In genomic region chr20:56418385-56418861, GRCh38 we compare ENCODE assay signal across 13 cellular contexts. TPM values are rescaled to one million over a fixed set of nuclear protein-coding genes. Genes with fewer than 3 reads are reported as not detected.
A peak's percentile ranks its signal among the peaks of the same experiment; 100 is the strongest.
DNase-seq lines count a peak whose midpoint lies in the region; ATAC-seq and TF ChIP-seq lines count a peak whose summit lies in the region.
"Had no signal": no experiment of that assay in that cellular context is flagged by ENCODE, and none has a peak within 500 bp of the region (broad histone marks: within the 10 kb centered on the region; RNA-seq: fewer than 3 reads in every experiment).

No MANE protein-coding gene starts in this region.

- H3K27me3 ChIP-seq in colonic mucosa (no peaks in the 10 kb centered on the region), WERI-Rb-1 (ENCODE audit: insufficient read depth, low read depth, severe bottlenecking) (peaks cover 24% of the 10 kb centered on the region)

- H3K9ac ChIP-seq in colonic mucosa (ENCODE audit: low read depth in 2 of 2, low read length in 2 of 2): no peak overlapping the region

- TF ChIP-seq CTCF in Calu3 (IDR thresholded peaks at IDR 0.05; ENCODE audit: unreplicated experiment): no peak
- TF ChIP-seq CTCF in colonic mucosa (IDR thresholded peaks at IDR 0.05): no peak
- no peak for TF ChIP-seq CTCF in WERI-Rb-1 (IDR thresholded peaks at IDR 0.05; ENCODE audit: low read depth, low read length)

- H3K27me3 Mint-ChIP-seq in Calu3 (ENCODE audit: unreplicated experiment): no peaks in the 10 kb centered on the region
- no peaks in the 10 kb centered on the region for H3K27me3 Mint-ChIP-seq in naive thymus-derived CD8-positive, alpha-beta T cell

- peak; percentile 71 to 74 for ATAC-seq in naive thymus-derived CD8-positive, alpha-beta T cell
- no peak for ATAC-seq in HG03045 (IDR thresholded peaks at IDR 0.05; ENCODE audit: unreplicated experiment)
- ATAC-seq: Panc1 had no signal

- intact Hi-C loops in Calu3 (cut with micrococcal nuclease; ENCODE audit: unreplicated experiment): no loop called here
- intact Hi-C loops in colonic mucosa (cut with DNase I): no loop called here

- H3K4me3 Mint-ChIP-seq in Calu3 (ENCODE audit: low read depth, unreplicated experiment): no peak overlapping the region
- H3K4me3 Mint-ChIP-seq in naive thymus-derived CD8-positive, alpha-beta T cell: peak overlapping the region; percentile 68 to 89 (median 84)

- no TSS peak for BruUV-seq in Calu3 (replicated peaks; lab: Mats Ljungman, UMichigan)

- peaks cover 13% of the 10 kb centered on the region for H3K4me1 Mint-ChIP-seq in Calu3 (ENCODE audit: low read depth, unreplicated experiment)
- peaks cover 52 to 91% (median 85%) of the 10 kb centered on the region in 4 donors for H3K4me1 Mint-ChIP-seq in naive thymus-derived CD8-positive, alpha-beta T cell

- no peak for TF ChIP-seq POLR2A in erythroblast (IDR thresholded peaks at IDR 0.05; ENCODE audit: low read length)

- DNase-seq in Calu3: no peak
- peak; percentile 56 for DNase-seq in NOMO-1 treated with DMSO at 0.1 percent for 48 hours (lab: John Stamatoyannopoulos, UW; ENCODE audit: unreplicated experiment)
- DNase-seq in colonic mucosa: no peak
- DNase-seq in naive thymus-derived CD8-positive, alpha-beta T cell: peak in 6 of 10 donors; percentile 39 to 78 (median 50)
- DNase-seq in erythroblast (lab: John Stamatoyannopoulos, UW): no peak
- DNase-seq in WERI-Rb-1: no peak
- no peak for DNase-seq in T1000 (lab: John Stamatoyannopoulos, UW)
- DNase-seq: central memory CD4-positive, alpha-beta T cell; DMS53; NCI-H1105 treated with DMSO at 0.1 percent for 48 hours had no signal

- POLR2A ChIA-PET in naive thymus-derived CD8-positive, alpha-beta T cell (lab: Charles Lee): interaction anchor here (1.0 to 3.3 kb wide), 10 partner anchors 11 to 92 kb away, joined by 3 to 20 read pairs (median 5); partner anchors contain the start of genes AURKA, CSTF1 and RTF2

- H3K4me3 ChIP-seq in colonic mucosa (no peak overlapping the region), WERI-Rb-1 (ENCODE audit: low read depth, low read length) (no peak overlapping the region)

- H3K36me3 ChIP-seq in colonic mucosa: no peaks in the 10 kb centered on the region
- no peaks in the 10 kb centered on the region for H3K36me3 ChIP-seq in WERI-Rb-1

- no peaks in the 10 kb centered on the region for H3K9me3 Mint-ChIP-seq in Calu3 (ENCODE audit: low read depth, unreplicated experiment)
- H3K9me3 Mint-ChIP-seq in naive thymus-derived CD8-positive, alpha-beta T cell: no peaks in the 10 kb centered on the region

- H3K27ac Mint-ChIP-seq in Calu3 (ENCODE audit: unreplicated experiment): peak overlapping the region; percentile 40
- H3K27ac Mint-ChIP-seq in naive thymus-derived CD8-positive, alpha-beta T cell: peak overlapping the region; percentile 94 to 99 (median 98)

- H3K27ac ChIP-seq in colonic mucosa: peak overlapping the region; percentile 24
- no peak overlapping the region for H3K27ac ChIP-seq in WERI-Rb-1

- CTCF ChIA-PET in Calu3 (lab: Charles Lee): no interaction called here

- no peaks in the 10 kb centered on the region for H3K4me1 ChIP-seq in colonic mucosa

- H3K36me3 Mint-ChIP-seq in Calu3 (ENCODE audit: insufficient read depth, unreplicated experiment): no peaks in the 10 kb centered on the region
- peaks cover 0 to 7% (median 4%) of the 10 kb centered on the region in 3 donors for H3K36me3 Mint-ChIP-seq in naive thymus-derived CD8-positive, alpha-beta T cell

- H3K9me3 ChIP-seq in colonic mucosa (no peaks in the 10 kb centered on the region), WERI-Rb-1 (ENCODE audit: severe bottlenecking) (no peaks in the 10 kb centered on the region)

RNA-seq across cellular contexts. Expression of gene CASS4, which starts 6.4 kb away (rescaled TPM):
- total RNA-seq in Calu3 (2022): 0.24 and 0.27 TPM in 2 replicates
- total RNA-seq in colonic mucosa: under 1 TPM; 0.17 to 0.98 TPM
- total RNA-seq in naive thymus-derived CD8-positive, alpha-beta T cell: 10 to 100 TPM; 11.6 to 12.9 TPM
- 10 to 100 TPM in 1 of 3 donors, 1 to 10 TPM in 2; 5.5 to 11.2 (median 7.1) TPM for polyA plus RNA-seq in naive thymus-derived CD8-positive, alpha-beta T cell
- total RNA-seq: H1 had no signal
- polyA plus RNA-seq: H1 had no signal

RNA-seq across cellular contexts. Expression of gene CSTF1, which starts 26.0 kb away (rescaled TPM):
- total RNA-seq in Calu3 (2022) (41.0 and 44.3 TPM in 2 replicates), colonic mucosa (10 to 100 TPM; 24.2 to 32.0 TPM)
- total RNA-seq in naive thymus-derived CD8-positive, alpha-beta T cell: 10 to 100 TPM; 43.7 to 52.8 TPM
- polyA plus RNA-seq in naive thymus-derived CD8-positive, alpha-beta T cell: 10 to 100 TPM; 27.2 to 33.3 (median 27.7) TPM

RNA-seq across cellular contexts. Expression of gene AURKA, which starts 26.4 kb away (rescaled TPM):
- total RNA-seq in Calu3 (2022): 73.8 and 75.5 TPM in 2 replicates
- 10 to 100 TPM; 25.6 to 62.4 TPM for total RNA-seq in colonic mucosa
- total RNA-seq in naive thymus-derived CD8-positive, alpha-beta T cell: 1 to 10 TPM in 1 of 2 experiments, under 1 TPM in 1; 0.85 to 1.3 TPM
- polyA plus RNA-seq in naive thymus-derived CD8-positive, alpha-beta T cell: under 1 TPM; 0.19 to 0.50 (median 0.44) TPM

RNA-seq across cellular contexts. Expression of gene RTF2, which starts 50.0 kb away (rescaled TPM):
- total RNA-seq in Calu3 (2022) (67.2 and 68.7 TPM in 2 replicates), colonic mucosa (10 to 100 TPM; 67.3 to 80.8 TPM)
- total RNA-seq in naive thymus-derived CD8-positive, alpha-beta T cell: 10 to 100 TPM; 65.1 to 69.0 TPM
- polyA plus RNA-seq in naive thymus-derived CD8-positive, alpha-beta T cell: 100 to 1,000 TPM; 121 to 147 (median 138) TPM

RNA-seq across cellular contexts. Expression of gene FAM210B, which starts 59.6 kb away (rescaled TPM):
- total RNA-seq in Calu3 (2022) (8.7 and 9.4 TPM in 2 replicates), colonic mucosa (10 to 100 TPM; 18.2 to 35.2 TPM)
- total RNA-seq in naive thymus-derived CD8-positive, alpha-beta T cell: 10 to 100 TPM; 25.2 to 27.8 TPM
- polyA plus RNA-seq in naive thymus-derived CD8-positive, alpha-beta T cell: 10 to 100 TPM; 26.7 to 32.9 (median 27.8) TPM

Comparison
In these comparisons a context has a peak if more than half of its experiments do, and no peak if none do; other contexts are left out.
1. DNase-seq: peak in NOMO-1 treated with DMSO at 0.1 percent for 48 hours (single experiment) and naive thymus-derived CD8-positive, alpha-beta T cell (6 of 10); none in Calu3 (single experiment), colonic mucosa (single experiment), erythroblast (0 of 2), WERI-Rb-1 (single experiment) and T1000 (single experiment).
2. RNA of gene AURKA, which starts 26.4 kb away (total RNA-seq): 73.8 to 75.5 TPM in Calu3 and 25.6 to 62.4 TPM in colonic mucosa; 0.85 to 1.3 TPM in naive thymus-derived CD8-positive, alpha-beta T cell; every median in the first group is over 10 times any median in the second.